Comparison of ENCODE assay signal across 8 cellular contexts in genomic region chr16:16021988-16022682, GRCh38.
DNase-seq lines count a peak whose midpoint lies in the region; ATAC-seq and TF ChIP-seq lines count a peak whose summit lies in the region.

No MANE protein-coding gene starts in this region.

- H3K9ac ChIP-seq in HUES6 (ENCODE audit: low read length) = no peak overlapping the region
- H3K9ac ChIP-seq in adipocyte (ENCODE audit: low read length) = peak overlapping the region; percentile 77

- no peaks in the 10 kb centered on the region for H3K9me3 ChIP-seq in BE2C
- H3K9me3 ChIP-seq in HUES6 (ENCODE audit: control insufficient read depth, insufficient read depth, low read depth, low read length) = no peaks in the 10 kb centered on the region
- H3K9me3 ChIP-seq in adipocyte (ENCODE audit: control insufficient read depth, low read length) = no peaks in the 10 kb centered on the region
- H3K9me3 ChIP-seq in cardiac muscle cell (ENCODE audit: low read depth) = no peaks in the 10 kb centered on the region

- H3K27me3 ChIP-seq in BE2C (no peaks in the 10 kb centered on the region), HUES6 (ENCODE audit: control insufficient read depth, insufficient read depth, low read length) (no peaks in the 10 kb centered on the region), adipocyte (replicated peaks; ENCODE audit: control insufficient read depth, insufficient read depth, low read length) (no peaks in the 10 kb centered on the region), cardiac muscle cell (no peaks in the 10 kb centered on the region)

- no peak for ATAC-seq in HG03354 (IDR thresholded peaks at IDR 0.05; ENCODE audit: poor library complexity, severe bottlenecking, unreplicated experiment)

- intact Hi-C loops in posterior vena cava (cut with DNase I) = no loop called here

- peaks cover 67% of the 10 kb centered on the region for H3K36me3 ChIP-seq in BE2C
- H3K36me3 ChIP-seq in HUES6 (ENCODE audit: control insufficient read depth, insufficient read depth, low read length) = peaks cover 56% of the 10 kb centered on the region
- H3K36me3 ChIP-seq in adipocyte (ENCODE audit: control insufficient read depth, insufficient read depth, low read length, severe bottlenecking) = peaks cover 15% of the 10 kb centered on the region
- peaks cover 5% of the 10 kb centered on the region for H3K36me3 ChIP-seq in cardiac muscle cell

- peaks cover 20% of the 10 kb centered on the region for H3K4me1 ChIP-seq in BE2C
- peaks cover 5% of the 10 kb centered on the region; the same call in 1 of the 2 replicates for H3K4me1 ChIP-seq in HUES6 (ENCODE audit: control insufficient read depth, insufficient read depth, low read length)
- H3K4me1 ChIP-seq in adipocyte (ENCODE audit: control insufficient read depth, insufficient read depth, low read length) = peaks cover 53% of the 10 kb centered on the region
- H3K4me1 ChIP-seq in cardiac muscle cell (ENCODE audit: low read depth) = no peaks in the 10 kb centered on the region

- DNase-seq in BE2C (peak; percentile 97), adipocyte (ENCODE audit: low read depth) (peak; percentile 99), cardiac muscle cell (ENCODE audit: low read depth in 1 of 2, low spot score in 1 of 2) (peak; percentile 77 to 96), posterior vena cava (ENCODE audit: low spot score) (peak; percentile 99), NCI-H1417 (lab: John Stamatoyannopoulos, UW) (no peak)
- DNase-seq in stimulated activated CD4-positive, alpha-beta T cell treated with anti-CD3 and anti-CD28 coated beads, Interleukin-4, amount 100 ng/mL, for 1 hour = no peak

- H3K27ac ChIP-seq in HUES6 (ENCODE audit: low read depth, low read length) = peak overlapping the region; percentile 45; the same call in 1 of the 2 replicates
- H3K27ac ChIP-seq in cardiac muscle cell = peak overlapping the region; percentile 51

- TF ChIP-seq CTCF in BE2C (IDR thresholded peaks at IDR 0.05; ENCODE audit: low read depth, low read length) (no peak), cardiac muscle cell (IDR thresholded peaks at IDR 0.05; ENCODE audit: low read depth, low read length) (no peak)

- H3K4me3 ChIP-seq in BE2C (ENCODE audit: low read depth, low read length) = no peak overlapping the region
- H3K4me3 ChIP-seq in HUES6 (ENCODE audit: low read depth, low read length) = no peak overlapping the region
- H3K4me3 ChIP-seq in adipocyte (ENCODE audit: low read length) = no peak overlapping the region
- H3K4me3 ChIP-seq in cardiac muscle cell = no peak overlapping the region

Comparison
In these comparisons a context has a peak if more than half of its experiments do, and no peak if none do; other contexts are left out.
1. DNase-seq: peak in BE2C (single experiment), adipocyte (single experiment), cardiac muscle cell (2 of 2) and posterior vena cava (single experiment); none in stimulated activated CD4-positive, alpha-beta T cell treated with anti-CD3 and anti-CD28 coated beads, Interleukin-4, amount 100 ng/mL, for 1 hour (single experiment) and NCI-H1417 (0 of 3).